Comparison of ENCODE assay signal across 1 cellular context in the genomic region with DNA sequence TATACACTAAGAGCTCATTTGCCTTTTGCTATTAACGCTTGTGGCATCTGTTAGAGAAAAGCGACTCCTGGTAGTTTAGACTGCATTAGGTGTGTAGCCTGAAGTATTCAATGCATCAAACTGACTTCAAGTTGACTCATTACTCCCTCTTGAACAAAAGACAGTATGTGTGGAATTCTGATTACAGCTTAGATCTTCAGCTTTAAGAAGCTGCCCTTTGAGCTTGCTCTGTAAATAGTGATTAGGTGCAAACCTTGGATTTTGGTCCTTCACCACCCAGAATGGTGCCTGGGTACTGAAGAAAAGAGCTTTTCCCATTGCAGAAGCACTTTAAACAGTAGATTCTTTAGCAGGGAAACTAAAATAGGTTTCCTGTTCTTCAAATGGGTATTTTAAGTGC.
TF ChIP-seq lines count a peak whose summit lies in the region.

No MANE protein-coding gene starts in this region.

TF ChIP-seq in GM23338, 12 proteins besides CTCF, POLR2A, EP300 and RAD21 (continued from another document):
- TF ChIP-seq ZNF462 (CRISPR knock-in tag; IDR thresholded peaks at IDR 0.05) (no peak), ZNF114 (CRISPR knock-in tag; IDR thresholded peaks at IDR 0.05) (no peak), NANOG (IDR thresholded peaks at IDR 0.05; ENCODE audit: borderline replicate concordance) (no peak), ETS1 (IDR thresholded peaks at IDR 0.05) (no peak), EZH2 (IDR thresholded peaks at IDR 0.05; ENCODE audit: low read depth, unreplicated experiment) (no peak), CREB1 (CRISPR knock-in tag; IDR thresholded peaks at IDR 0.05; ENCODE audit: low read depth) (no peak), POLR2AphosphoS5 (IDR thresholded peaks at IDR 0.05; ENCODE audit: low read depth) (no peak), EZH2phosphoT487 (IDR thresholded peaks at IDR 0.05; ENCODE audit: unreplicated experiment) (no peak), ZNF331 (CRISPR knock-in tag; IDR thresholded peaks at IDR 0.05; ENCODE audit: low read depth) (no peak), JUNB (IDR thresholded peaks at IDR 0.05; ENCODE audit: unreplicated experiment) (no peak)
